In genomic region chr3:112637700-112638099, GRCh38 we compare ENCODE assay signal across 12 cellular contexts. TPM values are rescaled to one million over a fixed set of nuclear protein-coding genes. Genes with fewer than 3 reads are reported as not detected.
A peak's percentile ranks its signal among the peaks of the same experiment; 100 is the strongest.
DNase-seq lines count a peak whose midpoint lies in the region; ATAC-seq, FAIRE-seq and TF ChIP-seq lines count a peak whose summit lies in the region.
"Had no signal": no experiment of that assay in that cellular context is flagged by ENCODE, and none has a peak within 500 bp of the region (broad histone marks: within the 10 kb centered on the region; RNA-seq: fewer than 3 reads in every experiment).

No MANE protein-coding gene starts in this region.

- POLR2A ChIA-PET in A549 (lab: Yijun Ruan, JAX): interaction anchor here (1.0 to 2.5 kb wide), 2 partner anchors 8 to 76 kb away, joined by 3 to 7 read pairs; partner anchors contain the start of genes ATG3 and SLC35A5

- no peak for TF ChIP-seq EP300 in A549 (IDR thresholded peaks at IDR 0.05)

- 81% methylated on average over 4 of the region's 4 CpGs for WGBS in A549 (ENCODE audit: missing lambda C conversion rate)

- TF ChIP-seq CTCF in A549 (IDR thresholded peaks at IDR 0.05): no peak

- H3K27me3 ChIP-seq in adipocyte (replicated peaks; ENCODE audit: control insufficient read depth, insufficient read depth, low read length): no peaks in the 10 kb centered on the region
- no peaks in the 10 kb centered on the region for H3K27me3 ChIP-seq in layer of hippocampus (ENCODE audit: control insufficient read depth, insufficient read depth, low read length)

- CTCF ChIA-PET in A549 (lab: Yijun Ruan, JAX): interaction anchor here (0.8 to 5.0 kb wide), 9 partner anchors 9 to 353 kb away, joined by 3 to 40 read pairs (median 4); partner anchors contain the start of gene GTPBP8

- TF ChIP-seq RAD21 in A549 (conservative IDR thresholded peaks at IDR 0.05 in 1 of 2, IDR thresholded peaks at IDR 0.05 in 1 of 2): no peak

- DNase-seq in A549 (ENCODE audit: low read depth in 1 of 2, low spot score in 1 of 2): no peak
- DNase-seq in adipocyte (ENCODE audit: low read depth): no peak
- no peak for DNase-seq in skeletal muscle cell (ENCODE audit: low read depth)
- no peak for DNase-seq in NCI-H187 treated with DMSO at 0.1 percent for 48 hours (lab: John Stamatoyannopoulos, UW)
- DNase-seq in activated CD4-positive, alpha-beta T cell treated with anti-CD3 and anti-CD28 coated beads for 4 hours: no peak
- no peak for DNase-seq in NCI-H1092 (lab: John Stamatoyannopoulos, UW)
- no peak for DNase-seq in activated CD4-positive, alpha-beta T cell treated with anti-CD3 and anti-CD28 coated beads, Interleukin-2, amount 50 U/mL, for 48 hours
- DNase-seq: activated naive CD4-positive, alpha-beta T cell treated with anti-CD3 and anti-CD28 coated beads for 36 hours; DMS 273 treated with DMSO at 0.1 percent for 48 hours had no signal

- H3K4me2 ChIP-seq in A549: peak overlapping the region; percentile 53

- no peaks in the 10 kb centered on the region for H3K9me3 ChIP-seq in A549
- no peaks in the 10 kb centered on the region for H3K9me3 ChIP-seq in adipocyte (ENCODE audit: control insufficient read depth, low read length)
- H3K9me3 ChIP-seq: mucosa of descending colon, prostate gland had no signal

- no peak for FAIRE-seq in A549 (lab: Jason Lieb, UNC)

- 0 out of 3 replicates have a peak overlapping the region, but pooled peaks have one; percentile 2 for H3K4me3 ChIP-seq in A549
- peak overlapping the region; percentile 85 for H3K4me3 ChIP-seq in adipocyte (ENCODE audit: low read length)
- H3K4me3 ChIP-seq in skeletal muscle cell (ENCODE audit: low read depth, low read length): peak overlapping the region; percentile 74
- H3K4me3 ChIP-seq: mucosa of descending colon, prostate gland had no signal

- H3K27ac ChIP-seq in A549: peak overlapping the region in 1 of 2 experiments; percentile 16; a peak in 1 of 6 replicates
- H3K27ac ChIP-seq in layer of hippocampus (ENCODE audit: low read depth, low read length): peak overlapping the region; percentile 9
- H3K27ac ChIP-seq: prostate gland had no signal

- no peak for TF ChIP-seq POLR2A in A549 (IDR thresholded peaks at IDR 0.05; ENCODE audit: low read length)

- H3K9ac ChIP-seq in adipocyte (ENCODE audit: low read length): peak overlapping the region; percentile 96

- ATAC-seq in A549: no peak
- ATAC-seq: mucosa of descending colon had no signal

- peaks cover 49% of the 10 kb centered on the region for H3K4me1 ChIP-seq in A549
- peaks cover 46% of the 10 kb centered on the region for H3K4me1 ChIP-seq in adipocyte (ENCODE audit: control insufficient read depth, insufficient read depth, low read length)
- H3K4me1 ChIP-seq: prostate gland had no signal

- peaks cover 44% of the 10 kb centered on the region for H3K36me3 ChIP-seq in adipocyte (ENCODE audit: control insufficient read depth, insufficient read depth, low read length, severe bottlenecking)
- H3K36me3 ChIP-seq: prostate gland had no signal

TF ChIP-seq in A549, 52 proteins besides CTCF, POLR2A, EP300 and RAD21:
- TF ChIP-seq NFE2L2 (conservative IDR thresholded peaks at IDR 0.05; ENCODE audit: low read length): no peak
- no peak for TF ChIP-seq FOSB (CRISPR knock-in tag; IDR thresholded peaks at IDR 0.05)
- no peak for TF ChIP-seq BCL3 (IDR thresholded peaks at IDR 0.05)
- no peak for TF ChIP-seq HMGXB4 (CRISPR knock-in tag; IDR thresholded peaks at IDR 0.05; ENCODE audit: borderline replicate concordance)
- no peak for TF ChIP-seq ZFP36 (IDR thresholded peaks at IDR 0.05; ENCODE audit: borderline replicate concordance, partially characterized antibody)
- TF ChIP-seq PHF8 (IDR thresholded peaks at IDR 0.05; ENCODE audit: borderline replicate concordance, low read depth): no peak
- no peak for TF ChIP-seq HDAC2 (IDR thresholded peaks at IDR 0.05)
- no peak for TF ChIP-seq MAX (IDR thresholded peaks at IDR 0.05)
- no peak for TF ChIP-seq HOXA7 (CRISPR knock-in tag; IDR thresholded peaks at IDR 0.05)
- no peak for TF ChIP-seq ELK1 (IDR thresholded peaks at IDR 0.05; ENCODE audit: low read depth, low read length)
TF ChIP-seq in A549: peak in this region for 0.

RNA-seq across cellular contexts. Expression of gene CCDC80, which starts 3.2 kb away (rescaled TPM):
- polyA plus RNA-seq in A549 (2011; rRNA removed) (54.1 and 79.1 TPM in 2 replicates), A549 (2017; fragmentation: RNase III; extraction: RNeasy Plus Mini Kit Qiagen cat#74134 plus additional on column Dnase treatment) (111 to 168 TPM (median 148 TPM) in 3 replicates)
- 18.3 and 19.6 TPM in 2 replicates for polyA plus RNA-seq in A549 (2012; cell fraction: cytosol; rRNA removed)
- polyA plus RNA-seq in A549 (2012; cell fraction: nucleus; rRNA removed): 27.5 and 42.0 TPM in 2 replicates
- polyA minus RNA-seq in A549 (2011; rRNA and poly(A)+ RNA removed): 39.1 and 47.8 TPM in 2 replicates

Comparison
In these comparisons a context has a peak if more than half of its experiments do, and no peak if none do; other contexts are left out.
1. H3K4me3 ChIP-seq: peak in every context shown above with its lines; median percentile 85 in adipocyte; 74 in skeletal muscle cell; 2 in A549.